ENCODE assay signal across 21 cellular contexts in the genomic region with DNA sequence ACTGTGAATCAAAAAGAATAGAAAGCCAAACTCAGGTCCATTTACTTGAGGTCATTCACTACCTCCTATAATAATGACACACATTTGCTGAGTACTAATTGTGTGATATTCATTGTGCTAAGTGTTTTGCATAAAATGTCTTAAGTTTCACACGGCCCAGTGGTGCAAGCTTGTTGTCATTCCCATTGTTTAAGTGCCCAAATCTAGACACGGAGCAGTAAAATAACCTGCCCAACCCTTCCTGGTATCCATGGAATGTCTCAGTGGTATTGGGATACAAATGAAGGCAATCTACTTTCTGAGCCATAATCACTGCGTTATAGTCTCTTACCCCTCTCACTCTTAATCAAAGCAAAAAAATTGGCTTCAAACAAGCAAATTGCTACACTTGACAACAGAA.
"Had no signal": no experiment of that assay in that cellular context is flagged by ENCODE, and none has a peak within 500 bp of the region (broad histone marks: within the 10 kb centered on the region; RNA-seq: fewer than 3 reads in every experiment).

No MANE protein-coding gene starts in this region.

- H3K27ac ChIP-seq: epithelial cell of prostate, sigmoid colon, stomach, thyroid gland had no signal

- DNase-seq: activated B cell treated with CpG ODN at 0.5 μM for 24 hours; activated CD8-positive, alpha-beta memory T cell treated with anti-CD3 and anti-CD28 coated beads, Interleukin-2, amount 10 ng/mL, durations not matched to agents 7 days and 5 days; activated CD8-positive, alpha-beta T cell treated with anti-CD3 and anti-CD28 coated beads, Interleukin-2, amount 10 ng/mL, durations not matched to agents 7 days and 5 days; activated naive CD8-positive, alpha-beta T cell treated with anti-CD3 and anti-CD28 coated beads, Interleukin-2, amount 50 U/mL, for 24 hours; activated T-cell treated with anti-CD3 and anti-CD28 coated beads, Interleukin-2, amount 50 U/mL, for 48 hours; amygdala; dermis blood vessel endothelial cell; effector CD4-positive, alpha-beta T cell; islet precursor cell; midbrain; naive thymus-derived CD8-positive, alpha-beta T cell; occipital lobe; retina; sigmoid colon; stimulated activated CD4-positive, alpha-beta T cell treated with anti-CD3 and anti-CD28 coated beads, Interleukin-1b, Interleukin-23, amount 100 ng/mL, for 48 hours; stimulated activated naive B cell treated with anti-CD40 and anti-IgM and Interleukin-4, amounts not matched to agents 10 μg/mL and 1 μg/mL and 100 μg/mL, for 72 hours; stomach; T-helper 2 cell; thyroid gland had no signal

- H3K4me1 ChIP-seq: sigmoid colon, stomach had no signal

- H3K4me3 ChIP-seq: sigmoid colon, smooth muscle cell, stomach, thyroid gland had no signal

- H3K27me3 ChIP-seq: sigmoid colon, stomach, thyroid gland had no signal

- H3K9me3 ChIP-seq: sigmoid colon, stomach, thyroid gland had no signal

- H3K36me3 ChIP-seq: sigmoid colon, stomach, thyroid gland had no signal

- ATAC-seq: activated CD8-positive, alpha-beta memory T cell treated with anti-CD3 and anti-CD28 coated beads, Interleukin-2, amount 10 ng/mL, durations not matched to agents 7 days and 5 days; activated CD8-positive, alpha-beta T cell treated with anti-CD3 and anti-CD28 coated beads, Interleukin-2, amount 10 ng/mL, durations not matched to agents 7 days and 5 days; activated naive CD8-positive, alpha-beta T cell treated with anti-CD3 and anti-CD28 coated beads, Interleukin-2, amount 50 U/mL, for 24 hours; naive thymus-derived CD8-positive, alpha-beta T cell; stimulated activated naive B cell treated with anti-CD40 and anti-IgM and Interleukin-4, amounts not matched to agents 10 μg/mL and 1 μg/mL and 100 μg/mL, for 72 hours had no signal
